8 cellular contexts compared by ENCODE assay signal in the genomic region with DNA sequence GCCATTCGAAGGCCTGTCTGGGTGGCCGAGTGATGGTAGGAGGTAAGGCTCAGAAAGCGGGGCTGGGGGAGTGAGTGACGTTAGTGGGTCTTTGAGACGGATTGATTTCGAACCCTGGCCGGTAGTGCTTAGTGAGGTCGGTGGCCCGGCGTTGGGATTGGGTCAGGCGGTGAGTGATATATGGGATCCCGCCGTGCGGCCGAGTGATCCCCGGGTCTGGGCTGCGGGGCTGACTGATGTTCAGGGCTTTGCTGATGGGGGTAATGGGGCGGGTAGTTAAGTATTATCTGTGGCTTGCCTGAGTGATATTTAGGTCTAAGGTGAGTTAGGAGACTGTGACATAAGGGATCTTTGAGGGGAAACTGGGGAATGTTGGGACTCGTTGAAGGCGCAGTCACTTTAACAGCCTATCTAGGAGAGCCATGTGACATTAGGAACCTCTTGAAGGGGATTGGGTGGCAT. TPM values are rescaled to one million over a fixed set of nuclear protein-coding genes. Genes with fewer than 3 reads are reported as not detected.
A peak's percentile ranks its signal among the peaks of the same experiment; 100 is the strongest.
DNase-seq lines count a peak whose midpoint lies in the region; ATAC-seq, FAIRE-seq and TF ChIP-seq lines count a peak whose summit lies in the region.

No MANE protein-coding gene starts in this region.

- H3K4me1 Mint-ChIP-seq in HFFc6 (ENCODE audit: low read depth), result peaks cover 27% of the 10 kb centered on the region
- H3K4me1 Mint-ChIP-seq in astrocyte (ENCODE audit: low read depth, unreplicated experiment), result peaks cover 16% of the 10 kb centered on the region

- H3K4me1 ChIP-seq in astrocyte (ENCODE audit: insufficient read depth, low read length) (peaks cover 11% of the 10 kb centered on the region), thoracic aorta (ENCODE audit: control insufficient read depth in 1 of 2, low read depth in 2 of 2) (peaks cover 9 to 16% of the 10 kb centered on the region in 2 donors)

- ATAC-seq in left colon, result peak; percentile 3
- no peak for ATAC-seq in thoracic aorta (ENCODE audit: insufficient number of reproducible peaks, low FRiP score, low read depth)

- DNase-seq in AG09309 (ENCODE audit: low read depth) (no peak), HFFc6 (no peak), astrocyte (ENCODE audit: low read depth) (no peak), left colon (no peak), thoracic aorta (ENCODE audit: low spot score) (peak; percentile 8), dedifferentiated amniotic fluid mesenchymal stem cell (ENCODE audit: extremely low spot score) (no peak), foreskin melanocyte (no peak), NCI-H1436 treated with DMSO at 0.1 percent for 48 hours (lab: John Stamatoyannopoulos, UW) (no peak)

- H3K9me3 ChIP-seq in astrocyte (ENCODE audit: insufficient read depth, low read depth, low read length) (no peaks in the 10 kb centered on the region), thoracic aorta (no peaks in the 10 kb centered on the region)

- H3K36me3 ChIP-seq in astrocyte (ENCODE audit: insufficient read depth, low read length) (peaks cover 31% of the 10 kb centered on the region), thoracic aorta (peaks cover 16% of the 10 kb centered on the region)

- H3K4me3 ChIP-seq in AG09309 (ENCODE audit: control insufficient read depth, low read depth, low read length) (peak overlapping the region; percentile 88), astrocyte (ENCODE audit: insufficient read depth, low read depth, low read length) (peak overlapping the region; percentile 88), thoracic aorta (peak overlapping the region; percentile 83)

- TF ChIP-seq CTCF in AG09309 (IDR thresholded peaks at IDR 0.05; ENCODE audit: control insufficient read depth, insufficient read depth, low read depth, low read length, missing control alignments) (no peak), HFFc6 (IDR thresholded peaks at IDR 0.05) (no peak), astrocyte (IDR thresholded peaks at IDR 0.05; ENCODE audit: insufficient read depth, low read depth, low read length) (no peak), thoracic aorta (IDR thresholded peaks at IDR 0.05) (no peak)

- H4K20me1 ChIP-seq in astrocyte (ENCODE audit: insufficient read depth, low read length), result peaks cover 20% of the 10 kb centered on the region

- intact Hi-C loops in left colon (cut with DNase I, micrococcal nuclease), result no loop called here

- H3K4me2 ChIP-seq in astrocyte (ENCODE audit: low read length), result peak overlapping the region; percentile 99

- H3K27ac Mint-ChIP-seq in HFFc6 (peak overlapping the region; percentile 97), astrocyte (ENCODE audit: unreplicated experiment) (peak overlapping the region; percentile 99)

- H3K4me3 Mint-ChIP-seq in HFFc6 (peak overlapping the region; percentile 96), astrocyte (ENCODE audit: unreplicated experiment) (peak overlapping the region; percentile 100)

- H3K27ac ChIP-seq in astrocyte (ENCODE audit: low read depth, low read length) (peak overlapping the region; percentile 89), thoracic aorta (peak overlapping the region; percentile 72 to 74)

- H3K27me3 ChIP-seq in astrocyte (ENCODE audit: insufficient read depth, low read length), result no peaks in the 10 kb centered on the region
- no peaks in the 10 kb centered on the region for H3K27me3 ChIP-seq in thoracic aorta (replicated peaks; ENCODE audit: insufficient read depth)

- H3K9me3 Mint-ChIP-seq in HFFc6, result no peaks in the 10 kb centered on the region
- H3K9me3 Mint-ChIP-seq in astrocyte (ENCODE audit: unreplicated experiment), result no peaks in the 10 kb centered on the region

- H3K36me3 Mint-ChIP-seq in HFFc6 (ENCODE audit: low read depth) (peaks cover 45% of the 10 kb centered on the region), astrocyte (ENCODE audit: low read depth, unreplicated experiment) (peaks cover 21% of the 10 kb centered on the region)

- peak overlapping the region; percentile 7 for H2AFZ ChIP-seq in astrocyte (ENCODE audit: low read depth, low read length)

- no peak for FAIRE-seq in astrocyte (lab: Jason Lieb, UNC)

- H3K79me2 ChIP-seq in astrocyte (ENCODE audit: insufficient read depth, low read length), result peaks cover 43% of the 10 kb centered on the region

- peak overlapping the region; percentile 97 for H3K9ac ChIP-seq in astrocyte (ENCODE audit: low read length)

- peaks cover 6% of the 10 kb centered on the region for H3K27me3 Mint-ChIP-seq in HFFc6 (ENCODE audit: insufficient read depth)
- H3K27me3 Mint-ChIP-seq in astrocyte (ENCODE audit: low read depth, unreplicated experiment), result no peaks in the 10 kb centered on the region

RNA-seq across cellular contexts. Expression of gene PSMC4, which starts 0.4 kb away (rescaled TPM):
- 100 to 1,000 TPM; 124 to 144 (median 133) TPM for total RNA-seq in HFFc6 (2021; fragmentation: NEBNext Ultra II Directional; extraction: Animal tissue kit (Norgen Biotek cat#: 25700))
- 121 and 127 TPM in 2 replicates for total RNA-seq in astrocyte
- total RNA-seq in left colon, result 10 to 100 TPM; 71.7 to 83.1 TPM
- 10 to 100 TPM; 71.1 to 93.1 TPM for total RNA-seq in thoracic aorta

RNA-seq across cellular contexts. Expression of gene ZNF546, which starts 25.4 kb away (rescaled TPM):
- total RNA-seq in HFFc6 (2021; fragmentation: NEBNext Ultra II Directional; extraction: Animal tissue kit (Norgen Biotek cat#: 25700)), result 1 to 10 TPM; 1.8 to 2.7 (median 2.2) TPM
- 2.0 and 3.0 TPM in 2 replicates for total RNA-seq in astrocyte
- 1 to 10 TPM; 2.0 to 3.0 TPM for total RNA-seq in left colon
- 1 to 10 TPM; 5.8 to 8.5 TPM for total RNA-seq in thoracic aorta

RNA-seq across cellular contexts. Expression of gene FCGBP, which starts 37.0 kb away (rescaled TPM):
- under 1 TPM; 0.02 to 0.83 (median 0.18) TPM for total RNA-seq in HFFc6 (2021; fragmentation: NEBNext Ultra II Directional; extraction: Animal tissue kit (Norgen Biotek cat#: 25700))
- total RNA-seq in astrocyte, result 0.54 and 1.4 TPM in 2 replicates
- total RNA-seq in left colon, result 1,000 to 10,000 TPM; 6,411 to 6,996 TPM
- 100 to 1,000 TPM; 120 to 142 TPM for total RNA-seq in thoracic aorta

Comparison
In these comparisons a context has a peak if more than half of its experiments do, and no peak if none do; other contexts are left out.
1. RNA of gene FCGBP, which starts 37.0 kb away (total RNA-seq): 6,411 to 6,996 TPM in left colon and 120 to 142 TPM in thoracic aorta; 0.54 to 1.4 TPM in astrocyte and 0.02 to 0.83 TPM in HFFc6; every median in the first group is over 10 times any median in the second.
2. Peak in every context shown above with its lines, with median percentiles within 50 percentile points of each other: H3K4me3 ChIP-seq.